Comparison of ENCODE assay signal across 1 cellular context in the genomic region with DNA sequence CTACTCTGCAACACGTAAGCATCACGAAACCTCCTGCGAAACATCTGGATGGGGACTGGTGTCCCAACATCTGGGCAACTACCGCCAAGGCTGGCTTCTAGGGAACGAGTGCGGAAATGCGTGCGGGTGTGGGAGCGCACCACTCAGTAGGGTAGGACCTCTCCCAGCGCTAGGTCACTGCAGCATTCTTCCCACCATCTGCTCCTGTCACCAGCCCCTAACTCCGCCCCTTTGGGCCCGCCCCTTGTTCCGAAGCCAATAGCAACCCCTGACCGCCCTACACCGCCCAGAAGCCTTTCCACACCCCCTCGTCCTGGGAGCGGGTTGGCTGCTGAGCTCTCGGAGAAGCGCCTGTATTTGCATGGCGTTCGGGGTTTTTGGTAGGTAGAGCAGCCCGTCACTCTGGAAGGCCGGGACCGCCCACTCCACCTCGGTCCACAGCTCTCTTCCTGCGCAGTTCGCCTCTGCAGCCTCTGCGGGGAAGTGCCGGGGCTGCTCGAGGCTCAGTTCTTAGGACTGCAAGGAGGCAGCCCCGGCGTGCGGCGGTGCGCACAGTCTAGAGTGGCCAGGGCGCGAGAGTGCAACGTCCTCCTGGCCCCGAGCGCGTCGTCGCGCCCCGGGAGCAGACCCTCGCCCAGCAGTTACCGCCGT.
TF ChIP-seq lines count a peak whose summit lies in the region.

A gene (plus strand): TSS at position 454 of the 651 bp plus-strand sequence. CDS start 438 bp downstream, outside the sequence.

TF ChIP-seq in A549, 52 proteins besides CTCF, POLR2A, EP300 and RAD21 (continued from another document):
- TF ChIP-seq, protein P1, sequence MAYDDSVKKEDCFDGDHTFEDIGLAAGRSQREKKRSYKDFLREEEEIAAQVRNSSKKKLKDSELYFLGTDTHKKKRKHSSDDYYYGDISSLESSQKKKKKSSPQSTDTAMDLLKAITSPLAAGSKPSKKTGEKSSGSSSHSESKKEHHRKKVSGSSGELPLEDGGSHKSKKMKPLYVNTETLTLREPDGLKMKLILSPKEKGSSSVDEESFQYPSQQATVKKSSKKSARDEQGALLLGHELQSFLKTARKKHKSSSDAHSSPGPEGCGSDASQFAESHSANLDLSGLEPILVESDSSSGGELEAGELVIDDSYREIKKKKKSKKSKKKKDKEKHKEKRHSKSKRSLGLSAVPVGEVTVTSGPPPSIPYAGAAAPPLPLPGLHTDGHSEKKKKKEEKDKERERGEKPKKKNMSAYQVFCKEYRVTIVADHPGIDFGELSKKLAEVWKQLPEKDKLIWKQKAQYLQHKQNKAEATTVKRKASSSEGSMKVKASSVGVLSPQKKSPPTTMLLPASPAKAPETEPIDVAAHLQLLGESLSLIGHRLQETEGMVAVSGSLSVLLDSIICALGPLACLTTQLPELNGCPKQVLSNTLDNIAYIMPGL (CRISPR knock-in tag; IDR thresholded peaks at IDR 0.05; ENCODE audit: borderline replicate concordance), result no peak
- TF ChIP-seq CHD4 (IDR thresholded peaks at IDR 0.05; ENCODE audit: borderline replicate concordance) (no peak), CHD2 (IDR thresholded peaks at IDR 0.05; ENCODE audit: low read length, partially characterized antibody) (no peak), FOXS1 (CRISPR knock-in tag; IDR thresholded peaks at IDR 0.05) (no peak), JUNB (IDR thresholded peaks at IDR 0.05) (no peak), SMC3 (IDR thresholded peaks at IDR 0.05) (no peak), KDM1A (IDR thresholded peaks at IDR 0.05; ENCODE audit: low read depth) (no peak), TP53 (CRISPR knock-in tag; IDR thresholded peaks at IDR 0.05) (peak; percentile 37; the same call in 1 of the 2 replicates), HDAC2 (IDR thresholded peaks at IDR 0.05) (no peak), ZSCAN20 (CRISPR knock-in tag; IDR thresholded peaks at IDR 0.05) (no peak), CBX2 (IDR thresholded peaks at IDR 0.05; ENCODE audit: borderline replicate concordance, low read depth) (no peak), KDM5A (IDR thresholded peaks at IDR 0.05) (no peak), CBX8 (IDR thresholded peaks at IDR 0.05) (no peak), POLR2AphosphoS2 (conservative IDR thresholded peaks at IDR 0.05; ENCODE audit: low read length) (no peak), CEBPB (IDR thresholded peaks at IDR 0.05) (no peak), FOSL2 (IDR thresholded peaks at IDR 0.05) (no peak), FOSL2 (CRISPR knock-in tag; IDR thresholded peaks at IDR 0.05) (no peak), RNF2 (IDR thresholded peaks at IDR 0.05; ENCODE audit: borderline replicate concordance, low read depth) (no peak)
- TF ChIP-seq, protein P2, sequence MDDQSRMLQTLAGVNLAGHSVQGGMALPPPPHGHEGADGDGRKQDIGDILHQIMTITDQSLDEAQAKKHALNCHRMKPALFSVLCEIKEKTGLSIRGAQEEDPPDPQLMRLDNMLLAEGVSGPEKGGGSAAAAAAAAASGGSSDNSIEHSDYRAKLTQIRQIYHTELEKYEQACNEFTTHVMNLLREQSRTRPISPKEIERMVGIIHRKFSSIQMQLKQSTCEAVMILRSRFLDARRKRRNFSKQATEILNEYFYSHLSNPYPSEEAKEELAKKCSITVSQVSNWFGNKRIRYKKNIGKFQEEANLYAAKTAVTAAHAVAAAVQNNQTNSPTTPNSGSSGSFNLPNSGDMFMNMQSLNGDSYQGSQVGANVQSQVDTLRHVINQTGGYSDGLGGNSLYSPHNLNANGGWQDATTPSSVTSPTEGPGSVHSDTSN (IDR thresholded peaks at IDR 0.05), result peak; percentile 94
- TF ChIP-seq, protein P3, sequence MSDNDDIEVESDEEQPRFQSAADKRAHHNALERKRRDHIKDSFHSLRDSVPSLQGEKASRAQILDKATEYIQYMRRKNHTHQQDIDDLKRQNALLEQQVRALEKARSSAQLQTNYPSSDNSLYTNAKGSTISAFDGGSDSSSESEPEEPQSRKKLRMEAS (IDR thresholded peaks at IDR 0.05), result peak; percentile 83; the same call in 1 of the 2 replicates
